Comparison of ENCODE assay signal across 14 cellular contexts in genomic region chr1:61101461-61102440, GRCh38. TPM values are rescaled to one million over a fixed set of nuclear protein-coding genes. Genes with fewer than 3 reads are reported as not detected.
DNase-seq lines count a peak whose midpoint lies in the region; ATAC-seq, FAIRE-seq and TF ChIP-seq lines count a peak whose summit lies in the region.
"Had no signal": no experiment of that assay in that cellular context is flagged by ENCODE, and none has a peak within 500 bp of the region (broad histone marks: within the 10 kb centered on the region; RNA-seq: fewer than 3 reads in every experiment).

No MANE protein-coding gene starts in this region.

- 29 to 32% methylated on average over 8 of the region's 8 CpGs for WGBS in tibial nerve, 2 donors

- H3K27me3 Mint-ChIP-seq in mesothelial cell of epicardium (ENCODE audit: low read depth): no peaks in the 10 kb centered on the region
- H3K27me3 Mint-ChIP-seq in activated naive CD8-positive, alpha-beta T cell treated with anti-CD3 and anti-CD28 coated beads, Interleukin-2, amount 50 U/mL, for 24 hours: no peaks in the 10 kb centered on the region
- H3K27me3 Mint-ChIP-seq: IgD-negative memory B cell had no signal

- H3K9ac ChIP-seq in endothelial cell of umbilical vein (replicated peaks; ENCODE audit: extremely low read depth, insufficient read depth, low read length): no peak overlapping the region

- no TSS peak for BruUV-seq in endothelial cell of umbilical vein (replicated peaks; lab: Mats Ljungman, UMichigan)

- peaks cover 44% of the 10 kb centered on the region for H3K4me1 Mint-ChIP-seq in mesothelial cell of epicardium
- H3K4me1 Mint-ChIP-seq in activated naive CD8-positive, alpha-beta T cell treated with anti-CD3 and anti-CD28 coated beads, Interleukin-2, amount 50 U/mL, for 24 hours: peaks cover 8% of the 10 kb centered on the region
- H3K4me1 Mint-ChIP-seq: H9 had no signal

- dilution Hi-C loops in endothelial cell of umbilical vein (cut with MboI; ENCODE audit: extremely low pct_ligation_motif_present, low sequenced_read_pairs): no loop called here

- no peaks in the 10 kb centered on the region for H3K9me1 ChIP-seq in endothelial cell of umbilical vein (replicated peaks; ENCODE audit: control insufficient read depth, extremely low read depth, insufficient read depth, low read length)

- H3K4me1 ChIP-seq in endothelial cell of umbilical vein (ENCODE audit: control insufficient read depth, extremely low read depth, insufficient read depth, low read length) (no peaks in the 10 kb centered on the region), tibial nerve (peaks cover 0 to 87% (median 19%) of the 10 kb centered on the region in 4 donors)

- no peak overlapping the region for H3K4me2 ChIP-seq in endothelial cell of umbilical vein (ENCODE audit: insufficient read depth, low read length)

- in situ Hi-C loops in brain microvascular endothelial cell (cut with HindIII; ENCODE audit: low pct_ligation_motif_present, low sequenced_read_pairs): no loop called here

- no peak overlapping the region for H3K27ac ChIP-seq in endothelial cell of umbilical vein (ENCODE audit: insufficient read depth, low read depth, low read length)
- peak overlapping the region; percentile 33 to 86 (median 68) for H3K27ac ChIP-seq in tibial nerve
- H3K27ac ChIP-seq in brain microvascular endothelial cell: no peak overlapping the region

- intact Hi-C loops in endothelial cell of umbilical vein (cut with micrococcal nuclease): no loop called here

- peak; percentile 55 for FAIRE-seq in endothelial cell of umbilical vein (lab: Jason Lieb, UNC)

- H3K27ac Mint-ChIP-seq in mesothelial cell of epicardium: peak overlapping the region; percentile 57
- H3K27ac Mint-ChIP-seq in activated naive CD8-positive, alpha-beta T cell treated with anti-CD3 and anti-CD28 coated beads, Interleukin-2, amount 50 U/mL, for 24 hours: no peak overlapping the region
- H3K27ac Mint-ChIP-seq: H9; IgD-negative memory B cell; stimulated activated naive CD8-positive, alpha-beta T cell treated with anti-CD3 and anti-CD28 coated beads, Interleukin-15, Interleukin-2, amounts not matched to agents 100 ng/mL and 50 ng/mL, for 24 hours had no signal

- H3K36me3 ChIP-seq in endothelial cell of umbilical vein (ENCODE audit: control insufficient read depth in 2 of 2, extremely low read depth in 1 of 2, insufficient read depth in 2 of 2, low read length in 2 of 2) (no peaks in the 10 kb centered on the region), tibial nerve (no peaks in the 10 kb centered on the region), brain microvascular endothelial cell (replicated peaks) (no peaks in the 10 kb centered on the region)

- CTCF ChIA-PET in endothelial cell of umbilical vein (lab: Charles Lee): interaction anchor here (1.2 kb wide), 1 partner anchor 235 kb away, joined by 3 read pairs; no protein-coding TSS in a partner anchor

- H3K9me3 ChIP-seq in endothelial cell of umbilical vein (replicated peaks; ENCODE audit: control insufficient read depth, insufficient read depth, low read length) (no peaks in the 10 kb centered on the region), tibial nerve (no peaks in the 10 kb centered on the region)

- no peak for ATAC-seq in activated naive CD8-positive, alpha-beta T cell treated with anti-CD3 and anti-CD28 coated beads, Interleukin-2, amount 50 U/mL, for 24 hours

- H2AFZ ChIP-seq in endothelial cell of umbilical vein (ENCODE audit: low read depth, low read length): no peak overlapping the region

- POLR2A ChIA-PET in endothelial cell of umbilical vein (lab: Charles Lee): no interaction called here

- TF ChIP-seq CTCF in WI38 (IDR thresholded peaks at IDR 0.05; ENCODE audit: low read depth, low read length): no peak
- no peak for TF ChIP-seq CTCF in endothelial cell of umbilical vein (IDR thresholded peaks at IDR 0.05; ENCODE audit: extremely low read depth in 1 of 2, insufficient read depth in 1 of 2, low read depth in 1 of 2, low read length in 2 of 2)
- TF ChIP-seq CTCF in mesothelial cell of epicardium (IDR thresholded peaks at IDR 0.05; ENCODE audit: unreplicated experiment): no peak
- TF ChIP-seq CTCF in tibial nerve (IDR thresholded peaks at IDR 0.05): no peak
- no peak for TF ChIP-seq CTCF in brain microvascular endothelial cell (IDR thresholded peaks at IDR 0.05; ENCODE audit: low read depth, low read length, missing control alignments)

- no peak overlapping the region for H3K4me3 Mint-ChIP-seq in mesothelial cell of epicardium
- no peak overlapping the region for H3K4me3 Mint-ChIP-seq in activated naive CD8-positive, alpha-beta T cell treated with anti-CD3 and anti-CD28 coated beads, Interleukin-2, amount 50 U/mL, for 24 hours
- H3K4me3 Mint-ChIP-seq: H9; IgD-negative memory B cell; stimulated activated naive CD8-positive, alpha-beta T cell treated with anti-CD3 and anti-CD28 coated beads, Interleukin-15, Interleukin-2, amounts not matched to agents 100 ng/mL and 50 ng/mL, for 24 hours had no signal

- no peak for DNase-seq in endothelial cell of umbilical vein (ENCODE audit: low read depth, low spot score)
- no peak for DNase-seq in mesothelial cell of epicardium (ENCODE audit: low spot score in 2 of 2, unreplicated experiment in 2 of 2)
- no peak for DNase-seq in tibial nerve (ENCODE audit: low spot score in 2 of 2)
- no peak for DNase-seq in activated CD8-positive, alpha-beta memory T cell treated with anti-CD3 and anti-CD28 coated beads, Interleukin-2, amount 50 U/mL, for 4 hours
- DNase-seq in activated naive CD8-positive, alpha-beta T cell treated with anti-CD3 and anti-CD28 coated beads, Interleukin-2, amount 50 U/mL, for 24 hours: no peak
- no peak for DNase-seq in brain microvascular endothelial cell
- DNase-seq: activated T-cell treated with anti-CD3 and anti-CD28 coated beads, Interleukin-2, amount 50 U/mL, for 48 hours; H9; NCI-H1694; NCI-H82; stimulated activated CD4-positive, alpha-beta T cell treated with anti-CD3 and anti-CD28 coated beads, Interleukin-4, amount 100 ng/mL, for 4 hours had no signal

- no peak for TF ChIP-seq EP300 in tibial nerve (IDR thresholded peaks at IDR 0.05)

- peaks cover 5% of the 10 kb centered on the region for H3K36me3 Mint-ChIP-seq in mesothelial cell of epicardium
- no peaks in the 10 kb centered on the region for H3K36me3 Mint-ChIP-seq in activated naive CD8-positive, alpha-beta T cell treated with anti-CD3 and anti-CD28 coated beads, Interleukin-2, amount 50 U/mL, for 24 hours (ENCODE audit: low read depth)

- H3K9me3 Mint-ChIP-seq in mesothelial cell of epicardium: no peaks in the 10 kb centered on the region
- no peaks in the 10 kb centered on the region for H3K9me3 Mint-ChIP-seq in activated naive CD8-positive, alpha-beta T cell treated with anti-CD3 and anti-CD28 coated beads, Interleukin-2, amount 50 U/mL, for 24 hours
- H3K9me3 Mint-ChIP-seq: H9; IgD-negative memory B cell; stimulated activated naive CD8-positive, alpha-beta T cell treated with anti-CD3 and anti-CD28 coated beads, Interleukin-15, Interleukin-2, amounts not matched to agents 100 ng/mL and 50 ng/mL, for 24 hours had no signal

- no peaks in the 10 kb centered on the region for H3K27me3 ChIP-seq in endothelial cell of umbilical vein (ENCODE audit: control insufficient read depth in 2 of 2, insufficient read depth in 2 of 2, low read length in 2 of 2)
- no peaks in the 10 kb centered on the region for H3K27me3 ChIP-seq in tibial nerve
- H3K27me3 ChIP-seq in brain microvascular endothelial cell (replicated peaks): no peaks in the 10 kb centered on the region

- peaks cover 52% of the 10 kb centered on the region for H3K79me2 ChIP-seq in endothelial cell of umbilical vein (ENCODE audit: control insufficient read depth, insufficient read depth, low read length)

- peak overlapping the region; percentile 25; the same call in 1 of the 2 replicates for H3K4me3 ChIP-seq in WI38 (ENCODE audit: low read depth, low read length)
- H3K4me3 ChIP-seq in endothelial cell of umbilical vein (replicated peaks in 1 of 3; ENCODE audit: insufficient read depth in 1 of 3, low read depth in 1 of 3, low read length in 3 of 3): no peak overlapping the region
- peak overlapping the region; percentile 12 to 27 (median 12) for H3K4me3 ChIP-seq in tibial nerve
- H3K4me3 ChIP-seq in brain microvascular endothelial cell (ENCODE audit: low read depth, low read length): no peak overlapping the region

- no peaks in the 10 kb centered on the region for H4K20me1 ChIP-seq in endothelial cell of umbilical vein (replicated peaks; ENCODE audit: control insufficient read depth, extremely low read depth, insufficient read depth, low read length)

- TF ChIP-seq POLR2A in endothelial cell of umbilical vein (IDR thresholded peaks at IDR 0.05; ENCODE audit: low read depth, low read length) (no peak), tibial nerve (IDR thresholded peaks at IDR 0.05) (no peak)

TF ChIP-seq in endothelial cell of umbilical vein, 7 proteins besides CTCF, POLR2A, EP300 and RAD21:
- TF ChIP-seq EZH2 (IDR thresholded peaks at IDR 0.05; ENCODE audit: borderline replicate concordance, low read depth, low read length, severe bottlenecking) (no peak), POLR2AphosphoS5 (IDR thresholded peaks at IDR 0.05; ENCODE audit: insufficient read depth, low read depth, low read length) (no peak)

RNA-seq across cellular contexts. Expression of gene NFIA, which starts 19.4 kb away (rescaled TPM):
- total RNA-seq in endothelial cell of umbilical vein (41.3 and 47.0 TPM in 2 replicates), mesothelial cell of epicardium (152 to 163 TPM (median 162 TPM) in 3 replicates), tibial nerve (10 to 100 TPM; 71.2 to 81.4 (median 75.7) TPM)
- 25.5 and 31.2 TPM in 2 replicates for polyA plus RNA-seq in endothelial cell of umbilical vein
- polyA plus RNA-seq in endothelial cell of umbilical vein (2011; cell fraction: cytosol; rRNA removed): 15.5 and 15.8 TPM in 2 replicates
- 23.4 and 25.6 TPM in 2 replicates for polyA plus RNA-seq in endothelial cell of umbilical vein (2011; cell fraction: nucleus; rRNA removed)
- polyA plus RNA-seq in endothelial cell of umbilical vein (2012): 11.7 and 12.9 TPM in 2 replicates
- polyA minus RNA-seq in endothelial cell of umbilical vein: 85.6 and 92.4 TPM in 2 replicates
- polyA minus RNA-seq in endothelial cell of umbilical vein (2011; cell fraction: cytosol; rRNA and poly(A)+ RNA removed): 32.8 TPM
- polyA minus RNA-seq in endothelial cell of umbilical vein (2011; cell fraction: nucleus; rRNA and poly(A)+ RNA removed): 103 and 113 TPM in 2 replicates

Comparison
In these comparisons a context has a peak if more than half of its experiments do, and no peak if none do; other contexts are left out.
1. H3K4me3 ChIP-seq: peak in WI38 (single experiment) and tibial nerve (4 of 4); none in endothelial cell of umbilical vein (0 of 3) and brain microvascular endothelial cell (single experiment).
2. H3K27ac ChIP-seq: peak in tibial nerve (4 of 4); none in endothelial cell of umbilical vein (single experiment) and brain microvascular endothelial cell (single experiment).